16 cellular contexts compared by ENCODE assay signal in the genomic region with DNA sequence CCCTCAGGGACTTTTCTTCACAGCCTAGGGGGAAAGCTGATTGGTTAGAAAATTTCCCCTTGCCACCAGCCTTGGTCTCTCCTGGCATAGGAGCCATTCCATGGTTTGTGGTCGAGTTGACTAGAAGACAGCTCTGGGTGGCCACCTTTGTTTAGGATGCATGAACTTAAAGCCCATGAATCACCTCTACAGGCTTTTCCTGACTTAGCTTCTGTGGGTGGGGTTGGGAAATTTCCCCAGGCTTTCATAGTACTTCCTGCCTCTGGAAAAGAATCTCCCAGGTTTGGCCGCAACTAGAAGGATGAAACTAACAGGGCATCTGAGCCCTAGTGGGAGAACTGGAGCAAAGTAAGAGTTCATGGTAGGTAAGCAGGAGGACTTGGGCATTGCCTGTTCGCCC.
"Had no signal": no experiment of that assay in that cellular context is flagged by ENCODE, and none has a peak within 500 bp of the region (broad histone marks: within the 10 kb centered on the region; RNA-seq: fewer than 3 reads in every experiment).

No MANE protein-coding gene starts in this region.

- H3K36me3 ChIP-seq: gastroesophageal sphincter, heart right ventricle, sigmoid colon, spleen, thoracic aorta, upper lobe of right lung had no signal

- H3K9me3 Mint-ChIP-seq: activated naive CD8-positive, alpha-beta T cell treated with anti-CD3 and anti-CD28 coated beads for 36 hours; activated T-helper 1 cell treated with anti-CD3 and anti-CD28 coated beads, Interleukin-12 subunit alpha, Interleukin-12 subunit beta, Interleukin-2, Interleukin-4 antibody, amounts not matched to agents 30 ng/mL and 10 ng/mL and 1 ng/mL, durations not matched to agents 14 hours and 24 hours and 36 hours; natural killer cell treated with Interleukin-12 subunit alpha and Interleukin-12 subunit beta and Interleukin-15 and Interleukin-18, amount 100 ng/mL, for 72 hours; stimulated activated naive B cell treated with anti-CD40 and anti-IgM and Interleukin-4, amounts not matched to agents 10 μg/mL and 1 μg/mL and 100 μg/mL, for 72 hours had no signal

- DNase-seq: activated CD4-positive, CD25-positive, alpha-beta regulatory T cell treated with anti-CD3 and anti-CD28 coated beads, Interleukin-2, amount 50 U/mL, for 72 hours; activated gamma-delta T cell treated with Interleukin-2 at 50 U/mL for 16 hours; activated naive CD8-positive, alpha-beta T cell treated with anti-CD3 and anti-CD28 coated beads for 36 hours; amniotic stem cell; caudate nucleus; heart right ventricle; sigmoid colon; spleen; stimulated activated naive B cell treated with anti-CD40 and anti-IgM and Interleukin-4, amounts not matched to agents 10 μg/mL and 1 μg/mL and 100 μg/mL, for 72 hours; T-helper 17 cell; upper lobe of right lung had no signal

- H3K4me3 ChIP-seq: gastroesophageal sphincter, heart right ventricle, sigmoid colon, spleen, thoracic aorta, upper lobe of right lung had no signal

- H3K4me1 ChIP-seq: gastroesophageal sphincter, sigmoid colon, upper lobe of right lung had no signal

- H3K27me3 ChIP-seq: sigmoid colon, upper lobe of right lung had no signal

- H3K4me3 Mint-ChIP-seq: activated naive CD8-positive, alpha-beta T cell treated with anti-CD3 and anti-CD28 coated beads for 36 hours; activated T-helper 1 cell treated with anti-CD3 and anti-CD28 coated beads, Interleukin-12 subunit alpha, Interleukin-12 subunit beta, Interleukin-2, Interleukin-4 antibody, amounts not matched to agents 30 ng/mL and 10 ng/mL and 1 ng/mL, durations not matched to agents 14 hours and 24 hours and 36 hours; natural killer cell treated with Interleukin-12 subunit alpha and Interleukin-12 subunit beta and Interleukin-15 and Interleukin-18, amount 100 ng/mL, for 72 hours; stimulated activated naive B cell treated with anti-CD40 and anti-IgM and Interleukin-4, amounts not matched to agents 10 μg/mL and 1 μg/mL and 100 μg/mL, for 72 hours; T-helper 17 cell had no signal

- H3K9me3 ChIP-seq: gastroesophageal sphincter, heart right ventricle, sigmoid colon, spleen, thoracic aorta, upper lobe of right lung had no signal

- H3K36me3 Mint-ChIP-seq: activated naive CD8-positive, alpha-beta T cell treated with anti-CD3 and anti-CD28 coated beads for 36 hours; natural killer cell treated with Interleukin-12 subunit alpha and Interleukin-12 subunit beta and Interleukin-15 and Interleukin-18, amount 100 ng/mL, for 72 hours; stimulated activated naive B cell treated with anti-CD40 and anti-IgM and Interleukin-4, amounts not matched to agents 10 μg/mL and 1 μg/mL and 100 μg/mL, for 72 hours had no signal

- H3K4me1 Mint-ChIP-seq: stimulated activated naive B cell treated with anti-CD40 and anti-IgM and Interleukin-4, amounts not matched to agents 10 μg/mL and 1 μg/mL and 100 μg/mL, for 72 hours had no signal

- H3K27ac Mint-ChIP-seq: activated naive CD8-positive, alpha-beta T cell treated with anti-CD3 and anti-CD28 coated beads for 36 hours; activated T-helper 1 cell treated with anti-CD3 and anti-CD28 coated beads, Interleukin-12 subunit alpha, Interleukin-12 subunit beta, Interleukin-2, Interleukin-4 antibody, amounts not matched to agents 30 ng/mL and 10 ng/mL and 1 ng/mL, durations not matched to agents 14 hours and 24 hours and 36 hours; natural killer cell treated with Interleukin-12 subunit alpha and Interleukin-12 subunit beta and Interleukin-15 and Interleukin-18, amount 100 ng/mL, for 72 hours; stimulated activated naive B cell treated with anti-CD40 and anti-IgM and Interleukin-4, amounts not matched to agents 10 μg/mL and 1 μg/mL and 100 μg/mL, for 72 hours; T-helper 17 cell had no signal

- H3K27ac ChIP-seq: gastroesophageal sphincter, heart right ventricle, sigmoid colon, spleen, thoracic aorta, upper lobe of right lung, VCaP had no signal
